21 cellular contexts compared by ENCODE assay signal in genomic region chr1:229751629-229752028, GRCh38.
"Had no signal": no experiment of that assay in that cellular context is flagged by ENCODE, and none has a peak within 500 bp of the region (broad histone marks: within the 10 kb centered on the region; RNA-seq: fewer than 3 reads in every experiment).

No MANE protein-coding gene starts in this region.

- H3K27me3 Mint-ChIP-seq: type B pancreatic cell had no signal

- H3K9me3 Mint-ChIP-seq: nephron progenitor cell; stimulated activated effector memory CD8-positive, alpha-beta T cell treated with anti-CD3 and anti-CD28 coated beads, Interleukin-12 subunit alpha, Interleukin-12 subunit beta, amount 100 ng/mL, for 72 hours; type B pancreatic cell had no signal

- H3K4me3 Mint-ChIP-seq: immature natural killer cell; naive thymus-derived CD8-positive, alpha-beta T cell; nephron progenitor cell; stimulated activated effector memory CD8-positive, alpha-beta T cell treated with anti-CD3 and anti-CD28 coated beads, Interleukin-12 subunit alpha, Interleukin-12 subunit beta, amount 100 ng/mL, for 72 hours; type B pancreatic cell had no signal

- H3K27ac ChIP-seq: coronary artery, ovary, psoas muscle, sigmoid colon, stomach, thyroid gland had no signal

- H3K27ac Mint-ChIP-seq: immature natural killer cell; nephron progenitor cell; stimulated activated effector memory CD8-positive, alpha-beta T cell treated with anti-CD3 and anti-CD28 coated beads, Interleukin-12 subunit alpha, Interleukin-12 subunit beta, amount 100 ng/mL, for 72 hours; type B pancreatic cell had no signal

- DNase-seq: dermis blood vessel endothelial cell; effector memory CD4-positive, alpha-beta T cell; immature natural killer cell; mesenchymal stem cell; naive thymus-derived CD8-positive, alpha-beta T cell; nephron progenitor cell; occipital lobe; ovary; posterior cingulate gyrus; psoas muscle; right cardiac atrium; sigmoid colon; stimulated activated CD4-positive, alpha-beta T cell treated with anti-CD3 and anti-CD28 coated beads, Interleukin-2, amount 100 ng/mL, for 24 hours; stimulated activated CD4-positive, alpha-beta T cell treated with anti-CD3 and anti-CD28 coated beads, Interleukin-4, amount 100 ng/mL, for 24 hours; stimulated activated naive CD4-positive, alpha-beta T cell treated with Interleukin-2 at 50 U/mL for 16 hours; stomach; thyroid gland had no signal

- H3K4me3 ChIP-seq: coronary artery, lung, ovary, psoas muscle, sigmoid colon, stomach, thyroid gland had no signal

- H3K27me3 ChIP-seq: ovary, sigmoid colon, stomach, thyroid gland had no signal

- H3K4me1 Mint-ChIP-seq: nephron progenitor cell had no signal

- H3K4me1 ChIP-seq: psoas muscle, sigmoid colon, thyroid gland had no signal

- H3K36me3 ChIP-seq: ovary, sigmoid colon, stomach, thyroid gland had no signal

- H3K9me3 ChIP-seq: ovary, psoas muscle, thyroid gland had no signal

- H3K36me3 Mint-ChIP-seq: naive thymus-derived CD8-positive, alpha-beta T cell; stimulated activated effector memory CD8-positive, alpha-beta T cell treated with anti-CD3 and anti-CD28 coated beads, Interleukin-12 subunit alpha, Interleukin-12 subunit beta, amount 100 ng/mL, for 72 hours; type B pancreatic cell had no signal
